ENCODE assay signal across 9 cellular contexts in the genomic region with DNA sequence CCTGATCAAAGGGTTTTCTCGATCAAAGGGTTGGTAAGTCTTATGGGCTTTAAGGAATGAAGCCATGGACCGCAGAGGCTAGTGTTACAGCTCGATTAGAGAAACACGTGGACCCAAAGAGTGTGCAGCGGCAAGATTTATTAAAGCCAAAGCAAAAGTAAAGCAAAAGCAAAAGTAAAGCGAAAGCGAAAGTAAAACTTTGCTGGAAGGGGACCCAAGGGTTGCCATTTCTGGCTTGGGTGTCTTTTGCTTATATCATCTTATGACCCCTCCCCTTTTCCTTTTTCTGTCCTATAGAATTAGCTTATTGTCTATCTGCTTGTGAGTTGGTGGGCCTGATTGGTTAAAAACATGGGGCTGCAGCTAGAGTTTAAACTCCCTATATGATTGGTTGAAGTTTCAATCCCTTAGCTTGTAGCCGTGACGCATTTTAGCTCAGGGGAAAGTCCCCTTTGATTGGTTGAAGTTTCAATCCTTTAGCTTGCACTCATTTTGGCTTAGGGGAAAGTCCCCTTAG.
DNase-seq lines count a peak whose midpoint lies in the region; ATAC-seq and TF ChIP-seq lines count a peak whose summit lies in the region.
"Had no signal": no experiment of that assay in that cellular context is flagged by ENCODE, and none has a peak within 500 bp of the region (broad histone marks: within the 10 kb centered on the region; RNA-seq: fewer than 3 reads in every experiment).

No MANE protein-coding gene starts in this region.

- TF ChIP-seq CTCF in AG09319 (IDR thresholded peaks at IDR 0.05; ENCODE audit: low read depth, low read length) (no peak), LNCaP clone FGC (IDR thresholded peaks at IDR 0.05; ENCODE audit: control insufficient read depth, extremely low read depth, insufficient read depth) (no peak), ascending aorta (IDR thresholded peaks at IDR 0.05) (no peak)

- ATAC-seq in GM18868 (IDR thresholded peaks at IDR 0.05; ENCODE audit: unreplicated experiment) (peak; percentile 65), GM19328 (IDR thresholded peaks at IDR 0.05; ENCODE audit: unreplicated experiment) (no peak)
- ATAC-seq in activated CD4-positive, CD25-positive, alpha-beta regulatory T cell treated with anti-CD3 and anti-CD28 coated beads, Interleukin-2, amount 50 U/mL, for 24 hours: no peak

- intact Hi-C loops in ascending aorta (cut with DNase I): no loop called here

- peaks cover 4% of the 10 kb centered on the region for H3K9me3 ChIP-seq in adipocyte (ENCODE audit: control insufficient read depth, low read length)
- no peaks in the 10 kb centered on the region for H3K9me3 ChIP-seq in ascending aorta

- no peak overlapping the region for H3K9ac ChIP-seq in adipocyte (ENCODE audit: low read length)

- no peaks in the 10 kb centered on the region for H3K36me3 ChIP-seq in adipocyte (ENCODE audit: control insufficient read depth, insufficient read depth, low read length, severe bottlenecking)
- no peaks in the 10 kb centered on the region for H3K36me3 ChIP-seq in ascending aorta

- H3K27me3 ChIP-seq in adipocyte (replicated peaks; ENCODE audit: control insufficient read depth, insufficient read depth, low read length) (no peaks in the 10 kb centered on the region), ascending aorta (no peaks in the 10 kb centered on the region)

- no peaks in the 10 kb centered on the region for H3K4me1 ChIP-seq in adipocyte (ENCODE audit: control insufficient read depth, insufficient read depth, low read length)
- H3K4me1 ChIP-seq in ascending aorta: no peaks in the 10 kb centered on the region

- H3K27ac ChIP-seq in ascending aorta: no peak overlapping the region

- peak; percentile 11 for DNase-seq in AG09319 (ENCODE audit: extremely low read depth, low read depth)
- peak; percentile 15 for DNase-seq in LNCaP clone FGC (ENCODE audit: low read depth)
- peak; percentile 49 for DNase-seq in adipocyte (ENCODE audit: low read depth)
- no peak for DNase-seq in retina
- DNase-seq in ascending aorta (ENCODE audit: low spot score in 2 of 2): no peak
- DNase-seq: amygdala had no signal

- H3K4me3 ChIP-seq in LNCaP clone FGC (ENCODE audit: low read depth, low read length): peak overlapping the region; percentile 47
- no peak overlapping the region for H3K4me3 ChIP-seq in adipocyte (ENCODE audit: low read length)
- no peak overlapping the region for H3K4me3 ChIP-seq in ascending aorta

Comparison
In these comparisons a context has a peak if more than half of its experiments do, and no peak if none do; other contexts are left out.
1. DNase-seq: peak in AG09319 (single experiment), LNCaP clone FGC (single experiment) and adipocyte (single experiment); none in retina (single experiment) and ascending aorta (0 of 2).